ENCODE assay signal across 17 cellular contexts in the genomic region with DNA sequence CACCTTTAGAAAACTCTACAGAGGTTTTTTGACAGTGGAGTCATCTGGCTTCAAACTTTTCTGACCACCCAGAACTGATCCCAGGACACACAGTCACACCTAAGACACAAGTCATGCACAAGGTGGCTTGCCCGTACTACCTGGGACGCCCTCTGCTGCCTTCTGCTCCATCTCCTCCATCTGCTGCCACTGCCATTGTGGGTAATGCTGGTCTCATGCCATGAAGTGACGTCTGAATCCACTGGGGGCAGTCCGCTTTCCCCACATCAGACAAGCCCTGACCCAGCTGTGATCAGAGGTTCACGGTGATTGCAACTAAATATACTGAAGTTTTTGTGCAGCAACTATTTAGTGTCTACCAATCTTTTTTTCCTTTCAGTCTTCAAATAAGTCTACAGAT. TPM values are rescaled to one million over a fixed set of nuclear protein-coding genes. Genes with fewer than 3 reads are reported as not detected.
DNase-seq lines count a peak whose midpoint lies in the region; ATAC-seq and TF ChIP-seq lines count a peak whose summit lies in the region.
"Had no signal": no experiment of that assay in that cellular context is flagged by ENCODE, and none has a peak within 500 bp of the region (broad histone marks: within the 10 kb centered on the region; RNA-seq: fewer than 3 reads in every experiment).

No MANE protein-coding gene starts in this region.

- ATAC-seq in SK-N-SH treated with all-trans-retinoic acid at 6 μM for 48 hours (no peak), WTC11 (peak; percentile 15; the same call in 1 of the 2 replicates), GM18870 (IDR thresholded peaks at IDR 0.05; ENCODE audit: unreplicated experiment) (no peak)
- ATAC-seq: activated CD8-positive, alpha-beta memory T cell treated with anti-CD3 and anti-CD28 coated beads, Interleukin-2, amount 10 ng/mL, durations not matched to agents 7 days and 5 days; mucosa of descending colon had no signal

- TF ChIP-seq EP300 in SK-N-SH (IDR thresholded peaks at IDR 0.05; ENCODE audit: borderline replicate concordance in 1 of 2, low read depth in 1 of 2, low read length in 1 of 2): no peak

- H3K27ac Mint-ChIP-seq in WTC11 (no peak overlapping the region), neural crest cell (ENCODE audit: unreplicated experiment) (peak overlapping the region; percentile 58)

- H3K27me3 ChIP-seq in SK-N-SH (ENCODE audit: insufficient read depth): no peaks in the 10 kb centered on the region
- H3K27me3 ChIP-seq: upper lobe of left lung had no signal

- H3K27me3 Mint-ChIP-seq in WTC11 (ENCODE audit: low read depth) (no peaks in the 10 kb centered on the region), neural crest cell (ENCODE audit: low read depth) (no peaks in the 10 kb centered on the region)

- TF ChIP-seq CTCF in SK-N-SH (IDR thresholded peaks at IDR 0.05): 0 out of 2 replicates have a peak, but pooled peaks have one; percentile 8
- TF ChIP-seq CTCF in WTC11 (IDR thresholded peaks at IDR 0.05): no peak
- no peak for TF ChIP-seq CTCF in neural crest cell (conservative IDR thresholded peaks at IDR 0.05)

- WGBS in SK-N-SH (ENCODE audit: low lambda C conversion rate): 95% methylated on average over 5 of the region's 5 CpGs

- no peaks in the 10 kb centered on the region for H3K9me2 ChIP-seq in SK-N-SH

- no peak overlapping the region; a peak in 1 of 4 replicates for H3K27ac ChIP-seq in SK-N-SH (ENCODE audit: low read depth in 2 of 2, low read length in 1 of 2)
- H3K27ac ChIP-seq: upper lobe of left lung had no signal

- no peak overlapping the region for H3K4me2 ChIP-seq in SK-N-SH

- TF ChIP-seq RAD21 in SK-N-SH (IDR thresholded peaks at IDR 0.05; ENCODE audit: low read length): no peak

- DNase-seq in SK-N-SH (no peak), HuH-7.5 (ENCODE audit: low spot score) (peak; percentile 92), WTC11 (ENCODE audit: low spot score) (no peak), neural crest cell (ENCODE audit: low read depth, low spot score) (no peak), glomerular visceral epithelial cell (ENCODE audit: extremely low spot score) (no peak)
- no peak for DNase-seq in effector CD4-positive, alpha-beta T cell
- DNase-seq: activated CD8-positive, alpha-beta memory T cell treated with anti-CD3 and anti-CD28 coated beads, Interleukin-2, amount 10 ng/mL, durations not matched to agents 7 days and 5 days; activated naive CD4-positive, alpha-beta T cell treated with anti-CD3 and anti-CD28 coated beads, Interleukin-2, amount 50 U/mL, for 16 hours; GOT3; kidney; mucosa of descending colon; NCI-H1092; NCI-H446; stimulated activated CD4-positive, alpha-beta T cell treated with anti-CD3 and anti-CD28 coated beads, Interleukin-2, amount 100 ng/mL, for 24 hours; upper lobe of left lung had no signal

- no peaks in the 10 kb centered on the region for H3K9me3 Mint-ChIP-seq in WTC11
- H3K9me3 Mint-ChIP-seq in neural crest cell: peaks cover 5% of the 10 kb centered on the region

- no peaks in the 10 kb centered on the region for H3K9me3 ChIP-seq in SK-N-SH
- H3K9me3 ChIP-seq: mucosa of descending colon, upper lobe of left lung had no signal

- H3K4me1 Mint-ChIP-seq in WTC11: peaks cover 20% of the 10 kb centered on the region
- peaks cover 18% of the 10 kb centered on the region for H3K4me1 Mint-ChIP-seq in neural crest cell

- H3K4me3 Mint-ChIP-seq in WTC11: no peak overlapping the region
- H3K4me3 Mint-ChIP-seq in neural crest cell: no peak overlapping the region
- H3K4me3 Mint-ChIP-seq: activated CD8-positive, alpha-beta memory T cell treated with anti-CD3 and anti-CD28 coated beads, Interleukin-2, amount 10 ng/mL, durations not matched to agents 7 days and 5 days had no signal

- CTCF ChIA-PET in SK-N-SH (lab: Yijun Ruan, JAX): no interaction called here
- CTCF ChIA-PET in WTC11 (lab: Charles Lee): interaction anchor here (0.8 to 1.8 kb wide), 4 partner anchors 11 to 69 kb away, joined by 3 to 5 read pairs (median 4); a partner anchor contains a TSS

- H2AFZ ChIP-seq in SK-N-SH (ENCODE audit: low read depth): no peak overlapping the region

- peaks cover 28 to 32% of the 10 kb centered on the region in 2 experiments; a peak in 3 of 4 replicates for H3K4me1 ChIP-seq in SK-N-SH (ENCODE audit: control insufficient read depth in 1 of 2, insufficient read depth in 2 of 2, low read depth in 1 of 2, low read length in 1 of 2)

- no peaks in the 10 kb centered on the region for H4K20me1 ChIP-seq in SK-N-SH (ENCODE audit: insufficient read depth)

- H3K36me3 Mint-ChIP-seq in WTC11 (no peaks in the 10 kb centered on the region), neural crest cell (ENCODE audit: low read depth) (peaks cover 9% of the 10 kb centered on the region)
- H3K36me3 Mint-ChIP-seq: activated CD8-positive, alpha-beta memory T cell treated with anti-CD3 and anti-CD28 coated beads, Interleukin-2, amount 10 ng/mL, durations not matched to agents 7 days and 5 days had no signal

- H3K79me2 ChIP-seq in SK-N-SH (ENCODE audit: insufficient read depth): peaks cover 14% of the 10 kb centered on the region

- H3F3A ChIP-seq in SK-N-SH (replicated peaks; ENCODE audit: insufficient read depth): peaks cover 27% of the 10 kb centered on the region

- no peaks in the 10 kb centered on the region for H3K36me3 ChIP-seq in SK-N-SH (replicated peaks in 1 of 2; ENCODE audit: control insufficient read depth in 1 of 2, insufficient read depth in 2 of 2, low read length in 1 of 2)

- POLR2A ChIA-PET in SK-N-SH (lab: Yijun Ruan, JAX) (no interaction called here), WTC11 (lab: Charles Lee) (no interaction called here)

- no peak overlapping the region for H3K4me3 ChIP-seq in SK-N-SH (ENCODE audit: low read depth in 2 of 2, low read length in 1 of 2)
- H3K4me3 ChIP-seq: mucosa of descending colon, upper lobe of left lung had no signal

- H3K9ac ChIP-seq in SK-N-SH: no peak overlapping the region

TF ChIP-seq in SK-N-SH, 30 proteins besides CTCF, POLR2A, EP300 and RAD21 (continues in another document):
- no peak for TF ChIP-seq NRF1 (IDR thresholded peaks at IDR 0.05; ENCODE audit: low read depth, low read length)
- no peak for TF ChIP-seq GABPA (IDR thresholded peaks at IDR 0.05; ENCODE audit: low read depth)
- no peak for TF ChIP-seq MXI1 (IDR thresholded peaks at IDR 0.05; ENCODE audit: low read depth, low read length)
- no peak for TF ChIP-seq GATA2 (CRISPR knock-in tag; IDR thresholded peaks at IDR 0.05)
- TF ChIP-seq TEAD4 (IDR thresholded peaks at IDR 0.05; ENCODE audit: borderline replicate concordance, insufficient read depth): no peak
- no peak for TF ChIP-seq POLR2AphosphoS5 (IDR thresholded peaks at IDR 0.05; ENCODE audit: low read depth, low read length)
- no peak for TF ChIP-seq FOXM1 (IDR thresholded peaks at IDR 0.05; ENCODE audit: low read depth)

TF ChIP-seq in WTC11, 78 proteins besides CTCF, POLR2A, EP300 and RAD21:
- TF ChIP-seq SP1 (CRISPR knock-in tag; conservative IDR thresholded peaks at IDR 0.05): no peak

RNA-seq across cellular contexts. Expression of a gene that starts 5.4 kb away (rescaled TPM):
- polyA plus RNA-seq in SK-N-SH (2012; rRNA removed): 87.2 and 123 TPM in 2 replicates
- polyA plus RNA-seq in SK-N-SH (2012; cell fraction: cytosol; rRNA removed): 58.2 and 80.4 TPM in 2 replicates
- 123 and 172 TPM in 2 replicates for polyA plus RNA-seq in SK-N-SH (2012; cell fraction: nucleus; rRNA removed)
- 221 to 247 TPM (median 240 TPM) in 3 replicates for total RNA-seq in WTC11 (2021)
- total RNA-seq in neural crest cell: 150 and 155 TPM in 2 replicates

RNA-seq across cellular contexts. Expression of a gene that starts 13.8 kb away (rescaled TPM):
- polyA plus RNA-seq in SK-N-SH (2012; rRNA removed): 0.58 and 0.73 TPM in 2 replicates
- 0.13 and 0.29 TPM in 2 replicates for polyA plus RNA-seq in SK-N-SH (2012; cell fraction: cytosol; rRNA removed)
- polyA plus RNA-seq in SK-N-SH (2012; cell fraction: nucleus; rRNA removed): 4.8 and 6.8 TPM in 2 replicates
- 50.7 to 51.7 TPM (median 51.1 TPM) in 3 replicates for total RNA-seq in WTC11 (2021)
- 8.1 and 10.2 TPM in 2 replicates for total RNA-seq in neural crest cell

RNA-seq across cellular contexts. Expression of a gene that starts 14.9 kb away (rescaled TPM):
- 14.9 and 15.9 TPM in 2 replicates for polyA plus RNA-seq in SK-N-SH (2012; rRNA removed)
- 6.7 and 10.3 TPM in 2 replicates for polyA plus RNA-seq in SK-N-SH (2012; cell fraction: cytosol; rRNA removed)
- polyA plus RNA-seq in SK-N-SH (2012; cell fraction: nucleus; rRNA removed): 20.7 and 23.3 TPM in 2 replicates
- 0.30 to 0.53 TPM (median 0.46 TPM) in 3 replicates for total RNA-seq in WTC11 (2021)
- 0.23 and 0.35 TPM in 2 replicates for total RNA-seq in neural crest cell
- total RNA-seq: activated CD8-positive, alpha-beta memory T cell treated with anti-CD3 and anti-CD28 coated beads, Interleukin-2, amount 10 ng/mL, durations not matched to agents 7 days and 5 days had no signal

RNA-seq across cellular contexts. Expression of a gene that starts 21.1 kb away (rescaled TPM):
- polyA plus RNA-seq in SK-N-SH (2012; rRNA removed): 28.9 and 30.9 TPM in 2 replicates
- polyA plus RNA-seq in SK-N-SH (2012; cell fraction: cytosol; rRNA removed): 9.1 and 18.1 TPM in 2 replicates
- 85.6 and 104 TPM in 2 replicates for polyA plus RNA-seq in SK-N-SH (2012; cell fraction: nucleus; rRNA removed)
- total RNA-seq in WTC11 (2021) (27.7 to 29.7 TPM (median 27.9 TPM) in 3 replicates), neural crest cell (3.9 and 4.3 TPM in 2 replicates)
